ENCODE assay signal across 8 cellular contexts in genomic region chr3:38454179-38454883, GRCh38. TPM values are rescaled to one million over a fixed set of nuclear protein-coding genes. Genes with fewer than 3 reads are reported as not detected.
DNase-seq lines count a peak whose midpoint lies in the region; ATAC-seq and TF ChIP-seq lines count a peak whose summit lies in the region.

No MANE protein-coding gene starts in this region.

- 0% methylated on average over 27 of the region's 77 CpGs for WGBS in esophagus muscularis mucosa

- TF ChIP-seq POLR2A in esophagus muscularis mucosa (IDR thresholded peaks at IDR 0.05; ENCODE audit: low read depth): no peak
- TF ChIP-seq POLR2A in vagina (IDR thresholded peaks at IDR 0.05): no peak

- H3K27me3 ChIP-seq in Caco-2 (replicated peaks; ENCODE audit: control insufficient read depth, insufficient read depth, low read length) (no peaks in the 10 kb centered on the region), HUES48 (ENCODE audit: control insufficient read depth, insufficient read depth, low read length) (no peaks in the 10 kb centered on the region), esophagus muscularis mucosa (no peaks in the 10 kb centered on the region), vagina (no peaks in the 10 kb centered on the region)

- H3K27ac ChIP-seq in HUES48 (ENCODE audit: low read depth, low read length) (peak overlapping the region; percentile 99), esophagus muscularis mucosa (replicated peaks in 1 of 4) (peak overlapping the region; percentile 84 to 92 (median 90)), vagina (peak overlapping the region; percentile 86)

- TF ChIP-seq EP300 in esophagus muscularis mucosa (IDR thresholded peaks at IDR 0.05): no peak

- H3K4me1 ChIP-seq in Caco-2: peaks cover 6% of the 10 kb centered on the region
- H3K4me1 ChIP-seq in HUES48 (ENCODE audit: control insufficient read depth, insufficient read depth, low read length): peaks cover 27% of the 10 kb centered on the region
- peaks cover 19 to 51% (median 47%) of the 10 kb centered on the region in 4 donors for H3K4me1 ChIP-seq in esophagus muscularis mucosa
- peaks cover 49% of the 10 kb centered on the region for H3K4me1 ChIP-seq in vagina

- H3K36me3 ChIP-seq in Caco-2 (ENCODE audit: control insufficient read depth, insufficient read depth, low read length): no peaks in the 10 kb centered on the region
- no peaks in the 10 kb centered on the region for H3K36me3 ChIP-seq in HUES48 (ENCODE audit: control insufficient read depth, insufficient read depth, low read length)
- no peaks in the 10 kb centered on the region for H3K36me3 ChIP-seq in esophagus muscularis mucosa
- no peaks in the 10 kb centered on the region for H3K36me3 ChIP-seq in vagina

- CTCF ChIA-PET in Caco-2 (lab: Charles Lee): interaction anchor here (0.6 to 0.9 kb wide), 2 partner anchors 59 to 289 kb away, joined by 3 to 4 read pairs; partner anchors contain the start of gene OXSR1
- CTCF ChIA-PET in activated CD8-positive, alpha-beta T cell treated with anti-CD3 and anti-CD28 coated beads for 36 hours (lab: Charles Lee): interaction anchor here (1.2 to 2.0 kb wide), 2 partner anchors 26 to 108 kb away, joined by 7 to 11 read pairs; partner anchors contain the start of gene XYLB

- DNase-seq in Caco-2: peak in 1 of 2 experiments; percentile 50
- peak; percentile 35 for DNase-seq in activated CD8-positive, alpha-beta T cell treated with anti-CD3 and anti-CD28 coated beads for 36 hours
- no peak for DNase-seq in esophagus muscularis mucosa (ENCODE audit: extremely low spot score)
- DNase-seq in naive thymus-derived CD8-positive, alpha-beta T cell: peak in 8 of 10 donors; percentile 21 to 57 (median 38)
- no peak for DNase-seq in vagina (ENCODE audit: extremely low spot score in 2 of 2)
- no peak for DNase-seq in Kasumi-1 (lab: John Stamatoyannopoulos, UW)

- intact Hi-C loops in Caco-2 (cut with micrococcal nuclease; ENCODE audit: unreplicated experiment) (loop anchor here (10.0 kb wide), 1 partner anchor 320 kb away; the partner anchor contains the start of genes ACAA1 and MYD88), esophagus muscularis mucosa (cut with DNase I) (loop anchor here (5.0 kb wide), 1 partner anchor 317 kb away; the partner anchor contains the start of genes ACAA1 and MYD88), vagina (cut with DNase I) (loop anchor here (10.0 kb wide), 1 partner anchor 320 kb away; the partner anchor contains the start of genes ACAA1 and MYD88)
- intact Hi-C loops in activated CD8-positive, alpha-beta T cell treated with anti-CD3 and anti-CD28 coated beads for 36 hours (cut with micrococcal nuclease): no loop called here

- no peaks in the 10 kb centered on the region for H3K9me3 ChIP-seq in Caco-2
- no peaks in the 10 kb centered on the region for H3K9me3 ChIP-seq in HUES48 (ENCODE audit: control insufficient read depth, insufficient read depth, low read length)
- no peaks in the 10 kb centered on the region for H3K9me3 ChIP-seq in esophagus muscularis mucosa
- no peaks in the 10 kb centered on the region for H3K9me3 ChIP-seq in vagina

- no peaks in the 10 kb centered on the region for H3K9me3 Mint-ChIP-seq in Caco-2 (ENCODE audit: unreplicated experiment)
- peaks cover 6% of the 10 kb centered on the region for H3K9me3 Mint-ChIP-seq in activated CD8-positive, alpha-beta T cell treated with anti-CD3 and anti-CD28 coated beads for 36 hours
- peaks cover 0 to 10% (median 0%) of the 10 kb centered on the region in 9 donors for H3K9me3 Mint-ChIP-seq in naive thymus-derived CD8-positive, alpha-beta T cell

- H3K36me3 Mint-ChIP-seq in Caco-2 (ENCODE audit: insufficient read depth, unreplicated experiment): no peaks in the 10 kb centered on the region
- no peaks in the 10 kb centered on the region for H3K36me3 Mint-ChIP-seq in activated CD8-positive, alpha-beta T cell treated with anti-CD3 and anti-CD28 coated beads for 36 hours (ENCODE audit: low read depth)
- peaks cover 0 to 5% (median 0%) of the 10 kb centered on the region in 3 donors for H3K36me3 Mint-ChIP-seq in naive thymus-derived CD8-positive, alpha-beta T cell

- peak overlapping the region; percentile 89 for H3K27ac Mint-ChIP-seq in Caco-2 (ENCODE audit: unreplicated experiment)
- peak overlapping the region; percentile 82 for H3K27ac Mint-ChIP-seq in activated CD8-positive, alpha-beta T cell treated with anti-CD3 and anti-CD28 coated beads for 36 hours
- peak overlapping the region; percentile 73 to 95 (median 93) for H3K27ac Mint-ChIP-seq in naive thymus-derived CD8-positive, alpha-beta T cell

- ATAC-seq in GM19397 (IDR thresholded peaks at IDR 0.05; ENCODE audit: unreplicated experiment): peak; percentile 26
- ATAC-seq in activated CD8-positive, alpha-beta T cell treated with anti-CD3 and anti-CD28 coated beads for 36 hours: peak; percentile 44
- peak; percentile 74 to 79 for ATAC-seq in naive thymus-derived CD8-positive, alpha-beta T cell

- POLR2A ChIA-PET in Caco-2 (lab: Charles Lee): no interaction called here
- POLR2A ChIA-PET in activated CD8-positive, alpha-beta T cell treated with anti-CD3 and anti-CD28 coated beads for 36 hours (lab: Charles Lee): no interaction called here
- POLR2A ChIA-PET in naive thymus-derived CD8-positive, alpha-beta T cell (lab: Charles Lee): interaction anchor here (1.0 to 1.8 kb wide), 5 partner anchors 27 to 107 kb away, joined by 4 to 12 read pairs (median 5); partner anchors contain the start of genes EXOG and XYLB

- BruUV-seq in Caco-2 (replicated peaks; lab: Mats Ljungman, UMichigan): TSS peak; percentile 6

- H3K4me3 ChIP-seq in Caco-2 (ENCODE audit: low read depth, low read length) (peak overlapping the region; percentile 90), HUES48 (ENCODE audit: low read depth, low read length) (peak overlapping the region; percentile 92), esophagus muscularis mucosa (peak overlapping the region; percentile 78 to 94 (median 90)), vagina (peak overlapping the region; percentile 80 to 92)

- peaks cover 6% of the 10 kb centered on the region for H3K4me1 Mint-ChIP-seq in Caco-2 (ENCODE audit: low read depth, unreplicated experiment)
- H3K4me1 Mint-ChIP-seq in activated CD8-positive, alpha-beta T cell treated with anti-CD3 and anti-CD28 coated beads for 36 hours (ENCODE audit: low read depth): peaks cover 8% of the 10 kb centered on the region
- H3K4me1 Mint-ChIP-seq in naive thymus-derived CD8-positive, alpha-beta T cell: peaks cover 9 to 39% (median 25%) of the 10 kb centered on the region in 4 donors

- no peaks in the 10 kb centered on the region for H3K27me3 Mint-ChIP-seq in Caco-2 (ENCODE audit: insufficient read depth, unreplicated experiment)
- H3K27me3 Mint-ChIP-seq in activated CD8-positive, alpha-beta T cell treated with anti-CD3 and anti-CD28 coated beads for 36 hours: no peaks in the 10 kb centered on the region
- H3K27me3 Mint-ChIP-seq in naive thymus-derived CD8-positive, alpha-beta T cell: peaks cover 0 to 2% (median 0%) of the 10 kb centered on the region in 5 donors

- peak overlapping the region; percentile 98 for H3K9ac ChIP-seq in HUES48 (ENCODE audit: low read depth, low read length)

- TF ChIP-seq CTCF in Caco-2 (IDR thresholded peaks at IDR 0.05; ENCODE audit: insufficient read depth in 1 of 2, low read depth in 1 of 2, low read length in 1 of 2, severe bottlenecking in 1 of 2, unreplicated experiment in 1 of 2) (no peak), esophagus muscularis mucosa (IDR thresholded peaks at IDR 0.05) (peak in 1 of 3 experiments; percentile 1), vagina (IDR thresholded peaks at IDR 0.05) (no peak)
- TF ChIP-seq CTCF in activated CD8-positive, alpha-beta T cell treated with anti-CD3 and anti-CD28 coated beads for 36 hours (IDR thresholded peaks at IDR 0.05): no peak

- peak overlapping the region; percentile 98 for H3K4me3 Mint-ChIP-seq in Caco-2 (ENCODE audit: unreplicated experiment)
- H3K4me3 Mint-ChIP-seq in activated CD8-positive, alpha-beta T cell treated with anti-CD3 and anti-CD28 coated beads for 36 hours: peak overlapping the region; percentile 90
- peak overlapping the region; percentile 92 to 99 (median 96) for H3K4me3 Mint-ChIP-seq in naive thymus-derived CD8-positive, alpha-beta T cell

RNA-seq across cellular contexts. Expression of gene ACVR2B, which starts 0.6 kb away (rescaled TPM):
- total RNA-seq in Caco-2 (2022) (20.8 and 21.4 TPM in 2 replicates), esophagus muscularis mucosa (1 to 10 TPM; 3.8 to 9.8 (median 5.9) TPM), vagina (3.7 TPM)
- total RNA-seq in activated CD8-positive, alpha-beta T cell treated with anti-CD3 and anti-CD28 coated beads for 36 hours: 1 to 10 TPM; 5.4 to 6.9 TPM
- total RNA-seq in naive thymus-derived CD8-positive, alpha-beta T cell: 10 to 100 TPM; 13.7 to 16.1 TPM
- 1 to 10 TPM in 2 of 3 donors, under 1 TPM in 1; 0.69 to 1.9 (median 1.2) TPM for polyA plus RNA-seq in naive thymus-derived CD8-positive, alpha-beta T cell

RNA-seq across cellular contexts. Expression of gene EXOG, which starts 41.8 kb away (rescaled TPM):
- total RNA-seq in Caco-2 (2022) (15.7 and 16.2 TPM in 2 replicates), esophagus muscularis mucosa (10 to 100 TPM; 14.9 to 37.8 (median 30.8) TPM), vagina (8.8 TPM)
- total RNA-seq in activated CD8-positive, alpha-beta T cell treated with anti-CD3 and anti-CD28 coated beads for 36 hours: 10 to 100 TPM; 16.8 to 17.7 TPM
- total RNA-seq in naive thymus-derived CD8-positive, alpha-beta T cell: 10 to 100 TPM; 32.7 to 33.5 TPM
- polyA plus RNA-seq in naive thymus-derived CD8-positive, alpha-beta T cell: 1 to 10 TPM; 2.6 to 8.4 (median 6.3) TPM

Comparison
In these comparisons a context has a peak if more than half of its experiments do, and no peak if none do; other contexts are left out.
1. DNase-seq: peak in activated CD8-positive, alpha-beta T cell treated with anti-CD3 and anti-CD28 coated beads for 36 hours (single experiment) and naive thymus-derived CD8-positive, alpha-beta T cell (8 of 10); none in esophagus muscularis mucosa (single experiment), vagina (0 of 2) and Kasumi-1 (0 of 2).
2. ATAC-seq: peak in every context shown above with its lines; median percentile 76 in naive thymus-derived CD8-positive, alpha-beta T cell; 44 in activated CD8-positive, alpha-beta T cell treated with anti-CD3 and anti-CD28 coated beads for 36 hours; 26 in GM19397.
3. Peak in every context shown above with its lines, with median percentiles within 50 percentile points of each other: H3K4me3 ChIP-seq, H3K27ac Mint-ChIP-seq, H3K4me3 Mint-ChIP-seq and H3K27ac ChIP-seq.